In genomic region chr15:62495670-62496328, GRCh38 we compare ENCODE assay signal across 10 cellular contexts.
DNase-seq lines count a peak whose midpoint lies in the region; FAIRE-seq and TF ChIP-seq lines count a peak whose summit lies in the region.
"Had no signal": no experiment of that assay in that cellular context is flagged by ENCODE, and none has a peak within 500 bp of the region (broad histone marks: within the 10 kb centered on the region; RNA-seq: fewer than 3 reads in every experiment).

No MANE protein-coding gene starts in this region.

- H3K36me3 ChIP-seq in rectal smooth muscle tissue (ENCODE audit: control insufficient read depth, insufficient read depth, low read length) = no peaks in the 10 kb centered on the region

- no peaks in the 10 kb centered on the region for H3K27me3 ChIP-seq in rectal smooth muscle tissue (ENCODE audit: control insufficient read depth, insufficient read depth, low read length)

- peak overlapping the region; percentile 34 for H3K4me3 Mint-ChIP-seq in glutamatergic neuron (ENCODE audit: unreplicated experiment)
- H3K4me3 Mint-ChIP-seq: central memory CD8-positive, alpha-beta T cell had no signal

- peak; percentile 63 for DNase-seq in DMS79 (lab: John Stamatoyannopoulos, UW)
- peak; percentile 90 for DNase-seq in RPMI7951 (ENCODE audit: low read depth)
- DNase-seq in glutamatergic neuron = no peak
- DNase-seq in HPDE6-E6E7 (ENCODE audit: extremely low spot score) = no peak
- no peak for DNase-seq in NCI-H1930 (lab: John Stamatoyannopoulos, UW)
- DNase-seq in GM12892 (ENCODE audit: insufficient read length) = no peak
- no peak for DNase-seq in DMS153 (lab: John Stamatoyannopoulos, UW)
- DNase-seq: NCI-H526 treated with DMSO at 0.1 percent for 48 hours had no signal

- H3K27me3 Mint-ChIP-seq in glutamatergic neuron (ENCODE audit: unreplicated experiment) = peaks cover 4% of the 10 kb centered on the region

- no peak for TF ChIP-seq CTCF in glutamatergic neuron (IDR thresholded peaks at IDR 0.05; ENCODE audit: partially characterized antibody, unreplicated experiment)

- H3K9me3 Mint-ChIP-seq in glutamatergic neuron (ENCODE audit: unreplicated experiment) = peaks cover 15% of the 10 kb centered on the region
- H3K9me3 Mint-ChIP-seq: central memory CD8-positive, alpha-beta T cell had no signal

- no peak overlapping the region for H3K9ac ChIP-seq in rectal smooth muscle tissue (ENCODE audit: low read length)

- H3K4me1 ChIP-seq in rectal smooth muscle tissue (ENCODE audit: control insufficient read depth, insufficient read depth, low read length) = no peaks in the 10 kb centered on the region

- no peak for TF ChIP-seq POLR2A in GM12892 (IDR thresholded peaks at IDR 0.05; ENCODE audit: low read depth, low read length)

- no peaks in the 10 kb centered on the region for H3K36me3 Mint-ChIP-seq in glutamatergic neuron (ENCODE audit: unreplicated experiment)

- peak overlapping the region; percentile 0 for H3K27ac ChIP-seq in rectal smooth muscle tissue (ENCODE audit: low read depth, low read length)

- H3K4me3 ChIP-seq in rectal smooth muscle tissue (ENCODE audit: low read length) = no peak overlapping the region

- peaks cover 42% of the 10 kb centered on the region for H3K4me1 Mint-ChIP-seq in glutamatergic neuron (ENCODE audit: low read depth, unreplicated experiment)
- H3K4me1 Mint-ChIP-seq: central memory CD8-positive, alpha-beta T cell had no signal

- peak overlapping the region; percentile 59 for H3K27ac Mint-ChIP-seq in glutamatergic neuron (ENCODE audit: unreplicated experiment)

- no peak for FAIRE-seq in GM12892 (lab: Jason Lieb, UNC)

Comparison
In these comparisons a context has a peak if more than half of its experiments do, and no peak if none do; other contexts are left out.
1. DNase-seq: peak in DMS79 (single experiment) and RPMI7951 (single experiment); none in glutamatergic neuron (single experiment), HPDE6-E6E7 (single experiment), NCI-H1930 (0 of 2), GM12892 (single experiment) and DMS153 (single experiment).